In the genomic region with DNA sequence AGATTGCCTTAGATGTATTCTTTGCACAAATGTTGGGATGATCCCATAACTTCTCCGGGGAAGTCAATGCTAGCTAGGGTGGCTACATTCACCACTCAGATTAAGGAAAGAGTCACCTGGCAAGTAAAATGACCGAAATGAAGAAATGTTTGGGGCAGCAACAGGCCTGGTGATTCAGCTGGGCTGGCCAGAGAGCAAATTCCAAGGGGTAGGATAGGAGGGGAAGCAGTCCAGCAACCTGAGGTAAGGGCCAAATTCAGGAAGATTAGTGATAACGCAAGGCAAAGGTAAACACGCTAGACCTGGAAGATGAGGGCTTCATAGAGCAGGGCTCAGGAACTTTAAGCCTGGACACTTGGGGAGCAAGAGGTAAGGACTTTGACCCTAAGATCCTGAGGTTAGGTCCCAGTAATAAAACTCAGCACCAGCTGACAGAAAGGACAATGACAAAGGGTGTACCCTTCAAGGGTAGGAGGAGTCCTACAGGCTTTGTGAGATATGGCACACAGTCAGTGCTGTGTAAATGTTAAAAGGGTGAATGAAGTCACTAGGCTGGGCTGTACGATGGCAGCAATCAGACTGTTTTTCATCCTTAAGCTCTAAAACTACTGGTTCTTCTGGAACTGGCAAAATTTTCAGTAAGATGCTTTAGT, we compare ENCODE assay signal across 1 cellular context.
TF ChIP-seq lines count a peak whose summit lies in the region.

No MANE protein-coding gene starts in this region.

TF ChIP-seq in IMR-90, 13 proteins besides CTCF, POLR2A, EP300 and RAD21:
- TF ChIP-seq ELK1 (IDR thresholded peaks at IDR 0.05; ENCODE audit: borderline replicate concordance, low read depth, low read length) (no peak), NFE2L2 (IDR thresholded peaks at IDR 0.05; ENCODE audit: low read depth, low read length) (no peak), CEBPB (IDR thresholded peaks at IDR 0.05; ENCODE audit: low read depth, low read length) (no peak), CHD1 (IDR thresholded peaks at IDR 0.05; ENCODE audit: low read depth, low read length) (no peak)
